ENCODE assay signal across 8 cellular contexts in genomic region chr12:751192-751827, GRCh38. TPM values are rescaled to one million over a fixed set of nuclear protein-coding genes. Genes with fewer than 3 reads are reported as not detected.
A peak's percentile ranks its signal among the peaks of the same experiment; 100 is the strongest.
DNase-seq lines count a peak whose midpoint lies in the region; ATAC-seq and TF ChIP-seq lines count a peak whose summit lies in the region.

No MANE protein-coding gene starts in this region.

- peak; percentile 78 for TF ChIP-seq CTCF in AG09319 (IDR thresholded peaks at IDR 0.05; ENCODE audit: low read depth, low read length)
- TF ChIP-seq CTCF in kidney epithelial cell (IDR thresholded peaks at IDR 0.05; ENCODE audit: insufficient read depth, low read length, poor library complexity, severe bottlenecking), result peak; percentile 76

- DNase-seq in AG09319 (ENCODE audit: extremely low read depth, low read depth) (peak; percentile 86), NCI-H226 (peak; percentile 95), cerebellum (ENCODE audit: low spot score) (peak; percentile 75), kidney epithelial cell (ENCODE audit: low read depth) (peak; percentile 80)
- DNase-seq in activated CD4-positive, CD25-positive, alpha-beta regulatory T cell treated with anti-CD3 and anti-CD28 coated beads, Interleukin-2, amount 50 U/mL, for 16 hours (ENCODE audit: low read depth, low spot score), result peak; percentile 65
- peak; percentile 57 to 70 for DNase-seq in stimulated activated CD4-positive, alpha-beta T cell treated with anti-CD3 and anti-CD28 coated beads, Interleukin-15, amount 100 ng/mL, for 1 hour (ENCODE audit: low read depth in 1 of 2, low spot score in 1 of 2)

- H3K27me3 ChIP-seq in kidney epithelial cell (ENCODE audit: control insufficient read depth, insufficient read depth, low read length), result no peaks in the 10 kb centered on the region

- no peaks in the 10 kb centered on the region for H3K36me3 ChIP-seq in kidney epithelial cell (ENCODE audit: control insufficient read depth, insufficient read depth, low read length)

- ATAC-seq in GM18909 (IDR thresholded peaks at IDR 0.05; ENCODE audit: poor library complexity, unreplicated experiment) (peak; percentile 42), HG03159 (IDR thresholded peaks at IDR 0.05; ENCODE audit: unreplicated experiment) (peak; percentile 38)

- peak overlapping the region; percentile 38 for H3K4me3 ChIP-seq in kidney epithelial cell (ENCODE audit: low read depth, low read length)

RNA-seq across cellular contexts. Expression of gene WNK1, which starts 1.1 kb away (rescaled TPM):
- total RNA-seq in cerebellum (173 TPM), kidney epithelial cell (57.6 and 89.6 TPM in 2 replicates)

Comparison
In these comparisons a context has a peak if more than half of its experiments do, and no peak if none do; other contexts are left out.
1. Peak in every context shown above with its lines: DNase-seq, ATAC-seq and H3K4me3 ChIP-seq.